7 cellular contexts compared by ENCODE assay signal in genomic region chr5:132257131-132258101, GRCh38. TPM values are rescaled to one million over a fixed set of nuclear protein-coding genes. Genes with fewer than 3 reads are reported as not detected.
DNase-seq lines count a peak whose midpoint lies in the region; ATAC-seq and TF ChIP-seq lines count a peak whose summit lies in the region.

Gene PDLIM4 (plus strand): TSS chr5:132257696. CDS start chr5:132257735, 39 bp downstream.

- no peaks in the 10 kb centered on the region for H3K27me3 ChIP-seq in MG63

- ATAC-seq in GM19455 (IDR thresholded peaks at IDR 0.05; ENCODE audit: unreplicated experiment) = no peak

- no peak for TF ChIP-seq CTCF in cardiac fibroblast (IDR thresholded peaks at IDR 0.05; ENCODE audit: low read depth, low read length)

- no peaks in the 10 kb centered on the region for H3K9me3 ChIP-seq in MG63

- H3K27ac ChIP-seq in temporal lobe (ENCODE audit: low read depth, low read length) = peak within 1 kb of the TSS; percentile 67

- DNase-seq in MG63 (peak; percentile 53), cardiac fibroblast (ENCODE audit: low read depth in 2 of 2) (peak; percentile 23 to 40), left kidney (ENCODE audit: low read depth, low spot score) (peak; percentile 91), GM19238 (ENCODE audit: insufficient read length, low spot score) (no peak), DMS153 (lab: John Stamatoyannopoulos, UW) (no peak)

- peaks cover 23% of the 10 kb centered on the region for H3K36me3 ChIP-seq in MG63

- peak within 1 kb of the TSS; percentile 79 for H3K4me3 ChIP-seq in MG63
- H3K4me3 ChIP-seq in cardiac fibroblast (replicated peaks in 1 of 2; ENCODE audit: low read depth in 2 of 2, low read length in 2 of 2) = peak within 1 kb of the TSS; percentile 66 to 78

RNA-seq across cellular contexts. Expression of gene PDLIM4, which starts in this region (rescaled TPM):
- 71.1 and 130 TPM in 2 replicates for total RNA-seq in MG63 (2014; rRNA removed; shearing (Covaris generic); ENCODE audit: low replicate concordance)
- 6.9 TPM for total RNA-seq in temporal lobe

Comparison
In these comparisons a context has a peak if more than half of its experiments do, and no peak if none do; other contexts are left out.
1. DNase-seq: peak in MG63 (single experiment), cardiac fibroblast (2 of 2) and left kidney (single experiment); none in GM19238 (single experiment) and DMS153 (single experiment).